In genomic region chr11:15327786-15328231, GRCh38 we compare ENCODE assay signal across 8 cellular contexts.
DNase-seq lines count a peak whose midpoint lies in the region; ATAC-seq and TF ChIP-seq lines count a peak whose summit lies in the region.

No MANE protein-coding gene starts in this region.

- POLR2A ChIA-PET in MCF 10A (lab: Yijun Ruan, JAX): no interaction called here

- H3K27me3 ChIP-seq in GM23248 (replicated peaks; ENCODE audit: insufficient read depth): no peaks in the 10 kb centered on the region; the same call in 1 of the 2 replicates
- H3K27me3 ChIP-seq in upper lobe of left lung: no peaks in the 10 kb centered on the region

- no peaks in the 10 kb centered on the region for H4K20me1 ChIP-seq in GM23248 (ENCODE audit: insufficient read depth)

- 34 to 37% methylated on average over 4 of the region's 4 CpGs for WGBS in GM23248 (ENCODE audit: low coverage in 1 of 2, low lambda C conversion rate in 2 of 2, missing lambda C conversion rate in 2 of 2), 2 experiments
- 56 to 57% methylated on average over 4 of the region's 4 CpGs for WGBS in upper lobe of left lung, 2 donors

- H3K79me2 ChIP-seq in GM23248 (ENCODE audit: insufficient read depth): no peaks in the 10 kb centered on the region

- H3F3A ChIP-seq in GM23248 (ENCODE audit: insufficient read depth): no peaks in the 10 kb centered on the region

- H3K36me3 ChIP-seq in GM23248 (ENCODE audit: low read depth) (no peaks in the 10 kb centered on the region), upper lobe of left lung (no peaks in the 10 kb centered on the region)

- intact Hi-C loops in MCF 10A (cut with micrococcal nuclease): loop anchor here (1.0 to 5.0 kb wide), 2 partner anchors 324 to 1285 kb away; no protein-coding TSS in a partner anchor

- in situ Hi-C loops in GM23248 (cut with MboI): no loop called here

- H3K36me3 Mint-ChIP-seq in MCF 10A (ENCODE audit: insufficient read depth, unreplicated experiment): no peaks in the 10 kb centered on the region

- no peak overlapping the region for H3K4me2 ChIP-seq in GM23248 (ENCODE audit: unreplicated experiment)

- no peak overlapping the region for H3K4me3 Mint-ChIP-seq in MCF 10A (ENCODE audit: unreplicated experiment)

- H3K9me3 Mint-ChIP-seq in MCF 10A (ENCODE audit: unreplicated experiment): no peaks in the 10 kb centered on the region

- H3K9ac ChIP-seq in GM23248: no peak overlapping the region

- peak; percentile 64 for TF ChIP-seq CTCF in MCF 10A (IDR thresholded peaks at IDR 0.05; ENCODE audit: unreplicated experiment)
- TF ChIP-seq CTCF in upper lobe of left lung (IDR thresholded peaks at IDR 0.05): peak; percentile 23 to 56 (median 46)

- H3K4me1 ChIP-seq in GM23248 (ENCODE audit: insufficient read depth): no peaks in the 10 kb centered on the region
- no peaks in the 10 kb centered on the region for H3K4me1 ChIP-seq in upper lobe of left lung

- no peaks in the 10 kb centered on the region for H3K4me1 Mint-ChIP-seq in MCF 10A (ENCODE audit: insufficient read depth, unreplicated experiment)

- peak; percentile 64 for DNase-seq in DMS153 (lab: John Stamatoyannopoulos, UW)
- peak; percentile 35 for DNase-seq in GM23248
- DNase-seq in NCI-H2107 (lab: John Stamatoyannopoulos, UW): peak; percentile 45
- DNase-seq in MCF 10A (ENCODE audit: unreplicated experiment): peak; percentile 62
- peak; percentile 14 for DNase-seq in kidney glomerular epithelial cell (lab: John Stamatoyannopoulos, UW)
- peak in 1 of 2 donors; percentile 42 for DNase-seq in upper lobe of left lung

- no TSS peak for BruUV-seq in MCF 10A (replicated peaks; lab: Mats Ljungman, UMichigan)

- H3K9me2 ChIP-seq in GM23248 (ENCODE audit: insufficient read depth): no peaks in the 10 kb centered on the region

- peaks cover 35% of the 10 kb centered on the region for H3K27me3 Mint-ChIP-seq in MCF 10A (ENCODE audit: insufficient read depth, unreplicated experiment)

- ATAC-seq in upper lobe of left lung (ENCODE audit: low FRiP score in 2 of 2): peak in 1 of 2 donors; percentile 59
- ATAC-seq in HG03378 (IDR thresholded peaks at IDR 0.05; ENCODE audit: unreplicated experiment): no peak
- no peak for ATAC-seq in GM19463 (IDR thresholded peaks at IDR 0.05; ENCODE audit: unreplicated experiment)

- H2AFZ ChIP-seq in GM23248: no peak overlapping the region

- TF ChIP-seq EP300 in upper lobe of left lung (IDR thresholded peaks at IDR 0.05): no peak

- H3K27ac Mint-ChIP-seq in MCF 10A (ENCODE audit: low read depth, unreplicated experiment): no peak overlapping the region

- H3K27ac ChIP-seq in GM23248 (no peak overlapping the region), upper lobe of left lung (no peak overlapping the region)

- H3K4me3 ChIP-seq in GM23248 (no peak overlapping the region), upper lobe of left lung (no peak overlapping the region)

- CTCF ChIA-PET in MCF 10A (lab: Yijun Ruan, JAX): interaction anchor here (0.5 to 2.0 kb wide), 13 partner anchors 11 to 1558 kb away, joined by 3 to 10 read pairs (median 3); no protein-coding TSS in a partner anchor

- H3K9me3 ChIP-seq in GM23248 (ENCODE audit: low read depth) (no peaks in the 10 kb centered on the region), upper lobe of left lung (no peaks in the 10 kb centered on the region)

- TF ChIP-seq POLR2A in upper lobe of left lung (IDR thresholded peaks at IDR 0.05): no peak
